In genomic region chr1:180515364-180515763, GRCh38 we compare ENCODE assay signal across 1 cellular context.
TF ChIP-seq lines count a peak whose summit lies in the region.

No MANE protein-coding gene starts in this region.

TF ChIP-seq in K562, 482 proteins besides CTCF, POLR2A, EP300 and RAD21:
- TF ChIP-seq SMARCA4 (IDR thresholded peaks at IDR 0.05) (0 out of 2 replicates have a peak, but pooled peaks have one; percentile 3), TCF3 (CRISPR knock-in tag; IDR thresholded peaks at IDR 0.05) (0 out of 2 replicates have a peak, but pooled peaks have one; percentile 7), E2F8 (IDR thresholded peaks at IDR 0.05; ENCODE audit: low read depth, partially characterized antibody) (no peak), ZNF174 (CRISPR knock-in tag; IDR thresholded peaks at IDR 0.05) (no peak), SIRT6 (IDR thresholded peaks at IDR 0.05; ENCODE audit: low read depth, low read length) (no peak), ZNF384 (IDR thresholded peaks at IDR 0.05; ENCODE audit: low read depth, low read length) (peak; percentile 46; the same call in 1 of the 2 replicates), ZBTB40 (IDR thresholded peaks at IDR 0.05) (0 out of 2 replicates have a peak, but pooled peaks have one; percentile 30), ZBTB40 (CRISPR knock-in tag; IDR thresholded peaks at IDR 0.05) (no peak), VEZF1 (CRISPR knock-in tag; IDR thresholded peaks at IDR 0.05) (peak; percentile 29; the same call in 1 of the 2 replicates)
TF ChIP-seq in K562: peak in this region for 5.
